ENCODE assay signal across 10 cellular contexts in genomic region chr2:150528861-150529801, GRCh38. TPM values are rescaled to one million over a fixed set of nuclear protein-coding genes. Genes with fewer than 3 reads are reported as not detected.
DNase-seq lines count a peak whose midpoint lies in the region; ATAC-seq and TF ChIP-seq lines count a peak whose summit lies in the region.
"Had no signal": no experiment of that assay in that cellular context is flagged by ENCODE, and none has a peak within 500 bp of the region (broad histone marks: within the 10 kb centered on the region; RNA-seq: fewer than 3 reads in every experiment).

No MANE protein-coding gene starts in this region.

- no peak overlapping the region for H3K27ac Mint-ChIP-seq in endodermal cell
- H3K27ac Mint-ChIP-seq in CD4-positive, alpha-beta T cell, result no peak overlapping the region
- H3K27ac Mint-ChIP-seq: dendritic cell treated with granulocyte-macrophage colony-stimulating factor and Interleukin-4, amounts not matched to agents 40 ng/mL and 50 ng/mL, for 4 days; stimulated activated naive CD8-positive, alpha-beta T cell treated with anti-CD3 and anti-CD28 coated beads, Interleukin-15, Interleukin-2, amounts not matched to agents 100 ng/mL and 50 ng/mL, for 24 hours had no signal

- peaks cover under 1% of the 10 kb centered on the region for H3K9me3 Mint-ChIP-seq in endodermal cell
- H3K9me3 Mint-ChIP-seq in CD4-positive, alpha-beta T cell, result no peaks in the 10 kb centered on the region
- H3K9me3 Mint-ChIP-seq: stimulated activated naive CD8-positive, alpha-beta T cell treated with anti-CD3 and anti-CD28 coated beads, Interleukin-15, Interleukin-2, amounts not matched to agents 100 ng/mL and 50 ng/mL, for 24 hours had no signal

- DNase-seq in AG10803 (ENCODE audit: low read depth) (peak; percentile 94), endodermal cell (no peak), NCI-H2081 treated with DMSO at 0.1 percent for 48 hours (lab: John Stamatoyannopoulos, UW) (no peak), erythroblast (lab: John Stamatoyannopoulos, UW) (no peak), stomach (no peak)
- no peak for DNase-seq in CD4-positive, alpha-beta T cell

- ATAC-seq in GM21526 (IDR thresholded peaks at IDR 0.05; ENCODE audit: low FRiP score, unreplicated experiment) (peak; percentile 75), HG03565 (IDR thresholded peaks at IDR 0.05; ENCODE audit: unreplicated experiment) (peak; percentile 97)
- no peak for ATAC-seq in CD4-positive, alpha-beta T cell (ENCODE audit: poor library complexity)

- intact Hi-C loops in CD4-positive, alpha-beta T cell (cut with DNase I, micrococcal nuclease), result no loop called here
- intact Hi-C loops in stomach (cut with DNase I; ENCODE audit: low total_unique reads), result no loop called here

- TF ChIP-seq CTCF in AG10803 (conservative IDR thresholded peaks at IDR 0.05; ENCODE audit: low read length) (no peak), endodermal cell (conservative IDR thresholded peaks at IDR 0.05) (no peak), stomach (IDR thresholded peaks at IDR 0.05) (no peak)
- TF ChIP-seq CTCF in CD4-positive, alpha-beta T cell (IDR thresholded peaks at IDR 0.05), result no peak

- H3K36me3 Mint-ChIP-seq in endodermal cell (ENCODE audit: low read depth), result no peaks in the 10 kb centered on the region
- no peaks in the 10 kb centered on the region for H3K36me3 Mint-ChIP-seq in CD4-positive, alpha-beta T cell (ENCODE audit: low read depth)

- H3K4me3 ChIP-seq in AG10803 (ENCODE audit: low read length), result peak overlapping the region; percentile 19
- H3K4me3 ChIP-seq in endodermal cell (ENCODE audit: low read length), result no peak overlapping the region
- no peak overlapping the region for H3K4me3 ChIP-seq in stomach

- no peak overlapping the region for H3K4me3 Mint-ChIP-seq in endodermal cell
- H3K4me3 Mint-ChIP-seq in CD4-positive, alpha-beta T cell, result no peak overlapping the region
- H3K4me3 Mint-ChIP-seq: dendritic cell treated with granulocyte-macrophage colony-stimulating factor and Interleukin-4, amounts not matched to agents 40 ng/mL and 50 ng/mL, for 4 days; stimulated activated naive CD8-positive, alpha-beta T cell treated with anti-CD3 and anti-CD28 coated beads, Interleukin-15, Interleukin-2, amounts not matched to agents 100 ng/mL and 50 ng/mL, for 24 hours had no signal

- H3K36me3 ChIP-seq in endodermal cell (ENCODE audit: control insufficient read depth, insufficient read depth, low read length) (no peaks in the 10 kb centered on the region), stomach (no peaks in the 10 kb centered on the region)

- WGBS in endodermal cell (ENCODE audit: insufficient coverage in 1 of 2, insufficient read length in 1 of 2), 2 experiments, result 57 to 80% methylated on average over 3 to 5 of the region's 5 CpGs
- WGBS in stomach, 5 donors, result 45 to 53% (median 48%) methylated on average over 5 of the region's 5 CpGs

- no peaks in the 10 kb centered on the region for H3K27me3 ChIP-seq in endodermal cell (ENCODE audit: control insufficient read depth, insufficient read depth, low read length, poor library complexity, severe bottlenecking)
- H3K27me3 ChIP-seq in CD4-positive, alpha-beta T cell (ENCODE audit: control insufficient read depth, insufficient read depth, low read length), result no peaks in the 10 kb centered on the region
- H3K27me3 ChIP-seq in stomach, result no peaks in the 10 kb centered on the region

- H3K4me1 ChIP-seq in endodermal cell (ENCODE audit: control insufficient read depth, insufficient read depth, low read length) (no peaks in the 10 kb centered on the region), stomach (peaks cover 0 to 4% (median 0%) of the 10 kb centered on the region in 4 donors)

- H3K9me3 ChIP-seq in endodermal cell (ENCODE audit: control insufficient read depth, low read length) (no peaks in the 10 kb centered on the region), stomach (no peaks in the 10 kb centered on the region)
- no peaks in the 10 kb centered on the region for H3K9me3 ChIP-seq in CD4-positive, alpha-beta T cell (ENCODE audit: control insufficient read depth, low read length)

- H3K27me3 Mint-ChIP-seq in endodermal cell (ENCODE audit: insufficient read depth), result no peaks in the 10 kb centered on the region
- no peaks in the 10 kb centered on the region for H3K27me3 Mint-ChIP-seq in CD4-positive, alpha-beta T cell
- H3K27me3 Mint-ChIP-seq: dendritic cell treated with granulocyte-macrophage colony-stimulating factor and Interleukin-4, amounts not matched to agents 40 ng/mL and 50 ng/mL, for 4 days; stimulated activated naive CD8-positive, alpha-beta T cell treated with anti-CD3 and anti-CD28 coated beads, Interleukin-15, Interleukin-2, amounts not matched to agents 100 ng/mL and 50 ng/mL, for 24 hours had no signal

- H3K4me1 Mint-ChIP-seq in endodermal cell, result no peaks in the 10 kb centered on the region
- no peaks in the 10 kb centered on the region for H3K4me1 Mint-ChIP-seq in CD4-positive, alpha-beta T cell (ENCODE audit: low read depth)

- TF ChIP-seq POLR2A in erythroblast (IDR thresholded peaks at IDR 0.05; ENCODE audit: low read length) (no peak), stomach (IDR thresholded peaks at IDR 0.05) (no peak)

- H3K27ac ChIP-seq in endodermal cell (ENCODE audit: low read depth, low read length) (peak overlapping the region; percentile 84), stomach (peak overlapping the region in 1 of 5 donors; percentile 35)
- no peak overlapping the region for H3K27ac ChIP-seq in CD4-positive, alpha-beta T cell (ENCODE audit: low read depth, low read length)

- no peak for TF ChIP-seq EP300 in stomach (IDR thresholded peaks at IDR 0.05)

- H3K9ac ChIP-seq in endodermal cell (ENCODE audit: extremely low read depth, low read length, poor library complexity, severe bottlenecking), result no peak overlapping the region

- CTCF ChIA-PET in CD4-positive, alpha-beta T cell (lab: Charles Lee), result no interaction called here

- POLR2A ChIA-PET in CD4-positive, alpha-beta T cell (lab: Charles Lee), result no interaction called here

RNA-seq across cellular contexts. Expression of gene RND3, which starts 41.7 kb away (rescaled TPM):
- total RNA-seq in endodermal cell, result 1 to 10 TPM; 1.3 to 7.8 TPM
- 99.8 TPM for polyA plus RNA-seq in endodermal cell (2013, experiment 1 of 2)
- polyA plus RNA-seq in endodermal cell (2013, experiment 2 of 2), result 80.5 TPM
- total RNA-seq in CD4-positive, alpha-beta T cell, result not detected
- total RNA-seq in stomach, result 10 to 100 TPM; 10.3 to 58.2 (median 20.9) TPM
- 10 to 100 TPM; 29.5 to 34.1 (median 30.4) TPM for polyA plus RNA-seq in stomach
